In genomic region chr12:122921917-122922316, GRCh38 we compare ENCODE assay signal across 19 cellular contexts. TPM values are rescaled to one million over a fixed set of nuclear protein-coding genes. Genes with fewer than 3 reads are reported as not detected.
A peak's percentile ranks its signal among the peaks of the same experiment; 100 is the strongest.
DNase-seq lines count a peak whose midpoint lies in the region; ATAC-seq and TF ChIP-seq lines count a peak whose summit lies in the region.
"Had no signal": no experiment of that assay in that cellular context is flagged by ENCODE, and none has a peak within 500 bp of the region (broad histone marks: within the 10 kb centered on the region; RNA-seq: fewer than 3 reads in every experiment).

No MANE protein-coding gene starts in this region.

- no peak for TF ChIP-seq CTCF in HCT116 (IDR thresholded peaks at IDR 0.05 in 2 of 3, conservative IDR thresholded peaks at IDR 0.05 in 1 of 3; ENCODE audit: borderline replicate concordance in 1 of 3, insufficient read depth in 1 of 3, low read depth in 2 of 3, low read length in 2 of 3)
- no peak for TF ChIP-seq CTCF in colonic mucosa (IDR thresholded peaks at IDR 0.05)
- no peak for TF ChIP-seq CTCF in psoas muscle (IDR thresholded peaks at IDR 0.05)
- TF ChIP-seq CTCF in type B pancreatic cell (conservative IDR thresholded peaks at IDR 0.05) = no peak

- H3K27ac Mint-ChIP-seq in type B pancreatic cell = no peak overlapping the region
- H3K27ac Mint-ChIP-seq: IgD-negative memory B cell had no signal

- H3K27me3 Mint-ChIP-seq in type B pancreatic cell = no peaks in the 10 kb centered on the region
- H3K27me3 Mint-ChIP-seq: CD4-positive, alpha-beta memory T cell had no signal

- H2AFZ ChIP-seq in HCT116 (ENCODE audit: low read depth, low read length, poor library complexity, severe bottlenecking) = no peak overlapping the region

- H3K36me3 ChIP-seq in HCT116 (ENCODE audit: control insufficient read depth in 1 of 2, insufficient read depth in 2 of 2, low read length in 2 of 2) = no peaks in the 10 kb centered on the region
- H3K36me3 ChIP-seq in colonic mucosa = no peaks in the 10 kb centered on the region
- H3K36me3 ChIP-seq in psoas muscle (ENCODE audit: insufficient read depth in 1 of 2, low read depth in 1 of 2) = no peaks in the 10 kb centered on the region
- H3K36me3 ChIP-seq: BE2C, MG63 had no signal

- peak; percentile 28 for DNase-seq in COLO668 (lab: John Stamatoyannopoulos, UW; ENCODE audit: unreplicated experiment)
- no peak for DNase-seq in HCT116 (ENCODE audit: low read depth, low spot score)
- DNase-seq in colonic mucosa = peak; percentile 71
- no peak for DNase-seq in psoas muscle
- DNase-seq in type B pancreatic cell (ENCODE audit: extremely low spot score, unreplicated experiment) = no peak
- no peak for DNase-seq in NCI-H1048 (lab: John Stamatoyannopoulos, UW)
- DNase-seq in amniotic stem cell (lab: John Stamatoyannopoulos, UW) = no peak
- DNase-seq: BE2C; CD4-positive, alpha-beta memory T cell; DMS79; Karpas-422; MG63; NCI-H1092 treated with DMSO at 0.1 percent for 48 hours; NCI-H146; NCI-H2107; NCI-H524 had no signal

- H3K27ac ChIP-seq in HCT116 (ENCODE audit: low read depth, low read length) = no peak overlapping the region
- peak overlapping the region; percentile 73 for H3K27ac ChIP-seq in colonic mucosa
- H3K27ac ChIP-seq in psoas muscle = peak overlapping the region; percentile 46
- H3K27ac ChIP-seq: HL-60 had no signal

- H3K4me3 Mint-ChIP-seq in type B pancreatic cell = no peak overlapping the region
- H3K4me3 Mint-ChIP-seq: CD4-positive, alpha-beta memory T cell; IgD-negative memory B cell had no signal

- intact Hi-C loops in HCT116 (cut with micrococcal nuclease) = loop anchor here (2.0 to 5.0 kb wide), 2 partner anchors 25 to 35 kb away; no protein-coding TSS in a partner anchor
- intact Hi-C loops in colonic mucosa (cut with DNase I) = no loop called here
- intact Hi-C loops in psoas muscle (cut with DNase I) = no loop called here

- TF ChIP-seq POLR2A in HCT116 (IDR thresholded peaks at IDR 0.05; ENCODE audit: borderline replicate concordance, extremely low read depth, insufficient read depth, insufficient read length) = no peak

- H3K9me3 Mint-ChIP-seq in type B pancreatic cell = no peaks in the 10 kb centered on the region
- H3K9me3 Mint-ChIP-seq: CD4-positive, alpha-beta memory T cell; IgD-negative memory B cell had no signal

- 29 to 34% (median 29%) methylated on average over 8 of the region's 8 CpGs for WGBS in psoas muscle, 3 donors

- H3K4me2 ChIP-seq in HCT116 (ENCODE audit: low read length) = no peak overlapping the region

- H3K9me3 ChIP-seq in HCT116 (ENCODE audit: control insufficient read depth in 1 of 2, insufficient read depth in 1 of 2, low read depth in 1 of 2, low read length in 2 of 2) (no peaks in the 10 kb centered on the region), colonic mucosa (no peaks in the 10 kb centered on the region), psoas muscle (no peaks in the 10 kb centered on the region)
- H3K9me3 ChIP-seq: BE2C, MG63 had no signal

- no TSS peak for BruUV-seq in HCT116 (replicated peaks; lab: Mats Ljungman, UMichigan)

- H3K9me2 ChIP-seq in HCT116 (ENCODE audit: insufficient read depth) = no peaks in the 10 kb centered on the region

- ATAC-seq in HCT116 (no peak), psoas muscle (peak in 3 of 4 donors; percentile 37 to 80 (median 41)), HG03521 (IDR thresholded peaks at IDR 0.05; ENCODE audit: unreplicated experiment) (no peak)

- POLR2A ChIA-PET in HCT116 (lab: Charles Lee) = interaction anchor here (1.3 to 1.4 kb wide), 2 partner anchors 20 to 33 kb away, joined by 7 read pairs; no protein-coding TSS in a partner anchor

- H3K4me1 Mint-ChIP-seq in type B pancreatic cell (ENCODE audit: unreplicated experiment) = peaks cover 3% of the 10 kb centered on the region

- TF ChIP-seq RAD21 in HCT116 (IDR thresholded peaks at IDR 0.05; ENCODE audit: low read depth) = no peak

- H4K20me1 ChIP-seq in HCT116 (ENCODE audit: insufficient read depth) = no peaks in the 10 kb centered on the region

- no peak overlapping the region for H3K4me3 ChIP-seq in HCT116 (replicated peaks in 1 of 2; ENCODE audit: low read depth in 1 of 2, low read length in 2 of 2)
- H3K4me3 ChIP-seq in colonic mucosa = no peak overlapping the region
- H3K4me3 ChIP-seq in psoas muscle = no peak overlapping the region
- H3K4me3 ChIP-seq: MG63 had no signal

- H3K36me3 Mint-ChIP-seq in type B pancreatic cell = no peaks in the 10 kb centered on the region
- H3K36me3 Mint-ChIP-seq: CD4-positive, alpha-beta memory T cell had no signal

- H3K27me3 ChIP-seq in HCT116 (ENCODE audit: insufficient read depth, low read length) (no peaks in the 10 kb centered on the region), colonic mucosa (no peaks in the 10 kb centered on the region), psoas muscle (ENCODE audit: insufficient read depth in 3 of 3, low read length in 2 of 3) (no peaks in the 10 kb centered on the region)
- H3K27me3 ChIP-seq: BE2C, MG63 had no signal

- H3K4me1 ChIP-seq in HCT116 (ENCODE audit: control insufficient read depth in 1 of 2, insufficient read depth in 2 of 2, low read length in 2 of 2) (peaks cover 45 to 74% of the 10 kb centered on the region in 2 experiments), colonic mucosa (peaks cover 8% of the 10 kb centered on the region), psoas muscle (peaks cover 27% of the 10 kb centered on the region)
- H3K4me1 ChIP-seq: BE2C had no signal

- no peaks in the 10 kb centered on the region for H3K79me2 ChIP-seq in HCT116 (ENCODE audit: insufficient read depth, low read length)

- no peak overlapping the region for H3K9ac ChIP-seq in HCT116 (ENCODE audit: low read length)
- peak overlapping the region in 1 of 2 donors; percentile 19 for H3K9ac ChIP-seq in colonic mucosa (ENCODE audit: low read depth in 2 of 2, low read length in 2 of 2)

- RAD21 ChIA-PET in HCT116 (lab: Charles Lee; ENCODE audit: low non-redundant PET in 1 of 2, low total read pairs in 2 of 2, uncharacterized antibody in 2 of 2, unreplicated experiment in 2 of 2) = no interaction called here

- CTCF ChIA-PET in HCT116 (lab: Charles Lee) = no interaction called here

TF ChIP-seq in HCT116, 20 proteins besides CTCF, POLR2A, EP300 and RAD21:
- TF ChIP-seq SIN3A (IDR thresholded peaks at IDR 0.05; ENCODE audit: low read depth) (no peak), POLR2AphosphoS5 (IDR thresholded peaks at IDR 0.05; ENCODE audit: low read depth, low read length) (peak; percentile 8; the same call in 1 of the 2 replicates)

RNA-seq across cellular contexts. Expression of gene VPS37B, which starts 26.0 kb away (rescaled TPM):
- total RNA-seq in HCT116 (2021; ENCODE audit: unreplicated experiment) = 55.0 TPM
- 48.3 and 53.6 TPM in 2 replicates for polyA plus RNA-seq in HCT116 (2012)
- total RNA-seq in colonic mucosa = 10 to 100 TPM; 64.8 to 73.5 TPM
- 10 to 100 TPM in 2 of 4 donors, 1 to 10 TPM in 2; 8.9 to 11.1 (median 9.9) TPM for total RNA-seq in psoas muscle
- polyA plus RNA-seq in psoas muscle = 1 to 10 TPM; 3.2 to 7.7 (median 5.9) TPM
- total RNA-seq in type B pancreatic cell (ENCODE audit: low replicate concordance) = 32.4 and 43.6 TPM in 2 replicates

RNA-seq across cellular contexts. Expression of gene ABCB9, which starts 44.3 kb away (rescaled TPM):
- total RNA-seq in HCT116 (2021; ENCODE audit: unreplicated experiment) = 14.7 TPM
- 9.8 and 10.6 TPM in 2 replicates for polyA plus RNA-seq in HCT116 (2012)
- 1 to 10 TPM; 4.3 to 4.5 TPM for total RNA-seq in colonic mucosa
- total RNA-seq in psoas muscle = under 1 TPM; 0.47 to 0.97 (median 0.78) TPM
- polyA plus RNA-seq in psoas muscle = 1 to 10 TPM in 1 of 3 donors, under 1 TPM in 2; 0.56 to 1.1 (median 0.62) TPM
- total RNA-seq in type B pancreatic cell (ENCODE audit: low replicate concordance) = 6.7 and 9.6 TPM in 2 replicates

RNA-seq across cellular contexts. Expression of gene OGFOD2, which starts 53.1 kb away (rescaled TPM):
- total RNA-seq in HCT116 (2021; ENCODE audit: unreplicated experiment) (29.5 TPM), colonic mucosa (10 to 100 TPM; 15.9 to 28.1 TPM), psoas muscle (10 to 100 TPM in 1 of 4 donors, 1 to 10 TPM in 3; 6.4 to 12.0 (median 8.5) TPM), type B pancreatic cell (ENCODE audit: low replicate concordance) (17.0 and 24.1 TPM in 2 replicates)
- 24.1 and 26.2 TPM in 2 replicates for polyA plus RNA-seq in HCT116 (2012)
- 10 to 100 TPM in 2 of 3 donors, 1 to 10 TPM in 1; 7.0 to 25.3 (median 19.5) TPM for polyA plus RNA-seq in psoas muscle

RNA-seq across cellular contexts. Expression of gene ARL6IP4, which starts 58.6 kb away (rescaled TPM):
- total RNA-seq in HCT116 (2021; ENCODE audit: unreplicated experiment) (128 TPM), colonic mucosa (100 to 1,000 TPM; 130 to 192 TPM), psoas muscle (100 to 1,000 TPM; 113 to 130 (median 117) TPM), type B pancreatic cell (ENCODE audit: low replicate concordance) (140 and 146 TPM in 2 replicates)
- polyA plus RNA-seq in HCT116 (2012) = 178 and 187 TPM in 2 replicates
- polyA plus RNA-seq in psoas muscle = 100 to 1,000 TPM; 161 to 193 (median 187) TPM

Comparison
In these comparisons a context has a peak if more than half of its experiments do, and no peak if none do; other contexts are left out.
1. DNase-seq: peak in COLO668 (single experiment) and colonic mucosa (single experiment); none in HCT116 (single experiment), psoas muscle (0 of 2), type B pancreatic cell (single experiment), NCI-H1048 (single experiment) and amniotic stem cell (single experiment).
2. ATAC-seq: peak in psoas muscle (3 of 4); none in HCT116 (single experiment) and HG03521 (single experiment).